10 cellular contexts compared by ENCODE assay signal in genomic region chr1:78101514-78101913, GRCh38. TPM values are rescaled to one million over a fixed set of nuclear protein-coding genes. Genes with fewer than 3 reads are reported as not detected.
DNase-seq lines count a peak whose midpoint lies in the region; ATAC-seq, FAIRE-seq and TF ChIP-seq lines count a peak whose summit lies in the region.
"Had no signal": no experiment of that assay in that cellular context is flagged by ENCODE, and none has a peak within 500 bp of the region (broad histone marks: within the 10 kb centered on the region; RNA-seq: fewer than 3 reads in every experiment).

No MANE protein-coding gene starts in this region.

- CTCF ChIA-PET in mammary epithelial cell (lab: Charles Lee; ENCODE audit: low non-redundant PET): interaction anchor here (1.0 kb wide), 1 partner anchor 13 kb away, joined by 3 read pairs; no protein-coding TSS in a partner anchor

- H3K27me3 ChIP-seq in HUES6 (ENCODE audit: control insufficient read depth, insufficient read depth, low read length) (no peaks in the 10 kb centered on the region), mammary epithelial cell (ENCODE audit: insufficient read depth, low read length) (no peaks in the 10 kb centered on the region), kidney epithelial cell (ENCODE audit: control insufficient read depth, insufficient read depth, low read length) (no peaks in the 10 kb centered on the region)

- peak overlapping the region; percentile 40 for H3K4me2 ChIP-seq in mammary epithelial cell (ENCODE audit: insufficient read depth, low read depth, low read length)

- dilution Hi-C loops in mammary epithelial cell (cut with HindIII; ENCODE audit: low sequenced_read_pairs): no loop called here

- H3K9ac ChIP-seq in HUES6 (ENCODE audit: low read length): no peak overlapping the region
- no peak overlapping the region for H3K9ac ChIP-seq in mammary epithelial cell (ENCODE audit: insufficient read depth, low read length)

- no peaks in the 10 kb centered on the region for H3K79me2 ChIP-seq in mammary epithelial cell (ENCODE audit: insufficient read depth, low read length)

- no peak for ATAC-seq in GM21529 (IDR thresholded peaks at IDR 0.05; ENCODE audit: unreplicated experiment)

- WGBS in mammary epithelial cell (ENCODE audit: low coverage, missing lambda C conversion rate): 50% methylated on average over 2 of the region's 2 CpGs

- no TSS peak for BruUV-seq in mammary epithelial cell (replicated peaks; lab: Mats Ljungman, UMichigan)

- in situ Hi-C loops in mammary epithelial cell (cut with MboI; ENCODE audit: low sequenced_read_pairs in 2 of 2): loop anchor here (25.0 kb wide), 2 partner anchors 289 to 939 kb away; no protein-coding TSS in a partner anchor

- TF ChIP-seq CTCF in mammary epithelial cell (conservative IDR thresholded peaks at IDR 0.05 in 1 of 2, IDR thresholded peaks at IDR 0.05 in 1 of 2; ENCODE audit: extremely low read depth in 1 of 2, insufficient read depth in 1 of 2, low read depth in 1 of 2, low read length in 2 of 2) (no peak), kidney epithelial cell (IDR thresholded peaks at IDR 0.05; ENCODE audit: insufficient read depth, low read length, poor library complexity, severe bottlenecking) (no peak)

- H3K27ac ChIP-seq in HUES6 (ENCODE audit: low read depth, low read length) (peak overlapping the region; percentile 23; the same call in 1 of the 2 replicates), mammary epithelial cell (ENCODE audit: insufficient read depth, low read depth, low read length) (peak overlapping the region; percentile 26)

- H3K4me3 ChIP-seq in HUES6 (ENCODE audit: low read depth, low read length) (no peak overlapping the region), mammary epithelial cell (replicated peaks in 1 of 3; ENCODE audit: insufficient read depth in 1 of 3, low read depth in 2 of 3, low read length in 3 of 3) (no peak overlapping the region), kidney epithelial cell (ENCODE audit: low read depth, low read length) (no peak overlapping the region)

- DNase-seq in mammary epithelial cell (peak; percentile 66), kidney epithelial cell (ENCODE audit: low read depth) (peak; percentile 79), urothelium cell line (ENCODE audit: low spot score) (peak; percentile 69), DMS153 (lab: John Stamatoyannopoulos, UW) (no peak), inferior parietal cortex (ENCODE audit: extremely low spot score) (no peak)
- DNase-seq: NCI-H1105 treated with DMSO at 0.1 percent for 48 hours; stimulated activated CD4-positive, alpha-beta T cell treated with anti-CD3 and anti-CD28 coated beads, Interleukin-2, amount 100 ng/mL, for 48 hours had no signal

- intact Hi-C loops in mammary epithelial cell (cut with micrococcal nuclease): no loop called here

- H3K9me3 ChIP-seq in HUES6 (ENCODE audit: control insufficient read depth, insufficient read depth, low read depth, low read length) (no peaks in the 10 kb centered on the region), mammary epithelial cell (replicated peaks; ENCODE audit: insufficient read depth, low read length) (no peaks in the 10 kb centered on the region)

- H4K20me1 ChIP-seq in mammary epithelial cell (ENCODE audit: insufficient read depth, low read length): no peaks in the 10 kb centered on the region

- H3K36me3 ChIP-seq in HUES6 (ENCODE audit: control insufficient read depth, insufficient read depth, low read length): no peaks in the 10 kb centered on the region
- no peaks in the 10 kb centered on the region for H3K36me3 ChIP-seq in mammary epithelial cell (ENCODE audit: insufficient read depth, low read length)
- no peaks in the 10 kb centered on the region for H3K36me3 ChIP-seq in kidney epithelial cell (ENCODE audit: control insufficient read depth, insufficient read depth, low read length)

- no peak for FAIRE-seq in urothelium cell line (lab: Jason Lieb, UNC)
- FAIRE-seq: islet of Langerhans had no signal

- H3K4me1 ChIP-seq in HUES6 (ENCODE audit: control insufficient read depth, insufficient read depth, low read length) (peaks cover 12% of the 10 kb centered on the region; the same call in 1 of the 2 replicates), mammary epithelial cell (ENCODE audit: insufficient read depth, low read length) (peaks cover 22% of the 10 kb centered on the region)

- H2AFZ ChIP-seq in mammary epithelial cell (ENCODE audit: low read depth, low read length): peak overlapping the region; percentile 50

RNA-seq across cellular contexts. Expression of gene GIPC2, which starts 55.7 kb away (rescaled TPM):
- total RNA-seq in mammary epithelial cell (under 1 TPM in 1 of 2 donors, not detected in 1; under 0.01 TPM), kidney epithelial cell (1.5 and 1.6 TPM in 2 replicates)
- not detected for polyA plus RNA-seq in mammary epithelial cell
- polyA minus RNA-seq in mammary epithelial cell: not detected

Comparison
In these comparisons a context has a peak if more than half of its experiments do, and no peak if none do; other contexts are left out.
1. DNase-seq: peak in mammary epithelial cell (single experiment), kidney epithelial cell (single experiment) and urothelium cell line (single experiment); none in DMS153 (single experiment) and inferior parietal cortex (single experiment).